In the genomic region with DNA sequence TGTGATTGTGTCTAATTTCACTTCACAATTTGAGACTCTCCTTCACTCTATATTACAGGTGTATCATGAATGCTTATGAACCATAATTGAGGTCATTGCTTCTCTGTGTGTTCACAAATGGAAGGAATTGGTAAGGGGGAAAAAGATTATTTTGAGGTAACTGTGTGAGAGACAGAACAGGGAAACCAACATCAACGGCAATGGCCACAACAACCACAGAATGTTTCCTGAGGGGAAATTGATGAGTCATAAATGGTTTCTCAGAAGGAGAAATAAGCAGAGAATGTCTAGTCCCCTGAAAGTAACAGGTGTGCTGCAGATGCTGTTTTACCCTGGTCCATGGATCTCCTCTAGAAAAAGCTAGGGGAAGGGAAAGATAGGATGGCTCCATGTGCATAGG, we compare ENCODE assay signal across 9 cellular contexts.
DNase-seq lines count a peak whose midpoint lies in the region; ATAC-seq and TF ChIP-seq lines count a peak whose summit lies in the region.
"Had no signal": no experiment of that assay in that cellular context is flagged by ENCODE, and none has a peak within 500 bp of the region (broad histone marks: within the 10 kb centered on the region; RNA-seq: fewer than 3 reads in every experiment).

No MANE protein-coding gene starts in this region.

- ATAC-seq in GM18870 (IDR thresholded peaks at IDR 0.05; ENCODE audit: unreplicated experiment) (peak; percentile 99), GM21825 (IDR thresholded peaks at IDR 0.05; ENCODE audit: unreplicated experiment) (peak; percentile 96), HG03575 (IDR thresholded peaks at IDR 0.05; ENCODE audit: extremely low read depth, insufficient number of reproducible peaks, low FRiP score, unreplicated experiment) (peak; percentile 98)

- H3K27me3 Mint-ChIP-seq in osteocyte (ENCODE audit: unreplicated experiment): peaks cover 26% of the 10 kb centered on the region

- H3K4me3 Mint-ChIP-seq in osteocyte (ENCODE audit: unreplicated experiment): no peak overlapping the region

- H3K27me3 ChIP-seq in fibroblast of lung (ENCODE audit: control insufficient read depth, insufficient read depth, low read length): no peaks in the 10 kb centered on the region

- H3K4me1 Mint-ChIP-seq in osteocyte (ENCODE audit: unreplicated experiment): peaks cover 11% of the 10 kb centered on the region

- no peaks in the 10 kb centered on the region for H3K9me3 ChIP-seq in fibroblast of lung (ENCODE audit: control insufficient read depth, insufficient read depth, low read depth, low read length)

- TF ChIP-seq CTCF in fibroblast of lung (conservative IDR thresholded peaks at IDR 0.05 in 1 of 2, IDR thresholded peaks at IDR 0.05 in 1 of 2; ENCODE audit: low read depth in 1 of 2, low read length in 2 of 2) (no peak), osteocyte (IDR thresholded peaks at IDR 0.05) (no peak)

- no peaks in the 10 kb centered on the region for H4K20me1 ChIP-seq in fibroblast of lung (ENCODE audit: control insufficient read depth, extremely low read depth, insufficient read depth, low read length)

- H3K4me2 ChIP-seq in fibroblast of lung (ENCODE audit: extremely low read depth, insufficient read depth, low read length): no peak overlapping the region

- H3K27ac Mint-ChIP-seq in osteocyte (ENCODE audit: unreplicated experiment): no peak overlapping the region

- peaks cover 3% of the 10 kb centered on the region for H3K9me3 Mint-ChIP-seq in osteocyte (ENCODE audit: unreplicated experiment)

- no peak overlapping the region for H3K4me3 ChIP-seq in fibroblast of lung (replicated peaks in 1 of 4; ENCODE audit: control extremely low read depth in 1 of 4, insufficient read depth in 1 of 4, low read depth in 3 of 4, low read length in 4 of 4)

- no peaks in the 10 kb centered on the region for H3K79me2 ChIP-seq in fibroblast of lung (ENCODE audit: control insufficient read depth, insufficient read depth, low read length)

- H3K36me3 ChIP-seq in fibroblast of lung (ENCODE audit: control insufficient read depth, insufficient read depth, low read length): no peaks in the 10 kb centered on the region

- peaks cover 3% of the 10 kb centered on the region for H3K4me1 ChIP-seq in fibroblast of lung (ENCODE audit: control insufficient read depth, extremely low read depth, insufficient read depth, low read length)

- DNase-seq in fibroblast of lung (ENCODE audit: low read depth in 2 of 2) (peak; percentile 39 to 75), kidney glomerular epithelial cell (lab: John Stamatoyannopoulos, UW) (no peak), NCI-H2171 (lab: John Stamatoyannopoulos, UW) (no peak), osteocyte (ENCODE audit: extremely low spot score, unreplicated experiment) (no peak), NCI-H1105 (lab: John Stamatoyannopoulos, UW) (no peak)
- DNase-seq: activated CD8-positive, alpha-beta memory T cell treated with anti-CD3 and anti-CD28 coated beads for 24 hours had no signal

- peaks cover 2% of the 10 kb centered on the region for H3K36me3 Mint-ChIP-seq in osteocyte (ENCODE audit: unreplicated experiment)

- no peak overlapping the region for H3K9ac ChIP-seq in fibroblast of lung (ENCODE audit: insufficient read depth, low read length)

- H3K27ac ChIP-seq in fibroblast of lung (ENCODE audit: insufficient read depth, low read length): no peak overlapping the region

- H2AFZ ChIP-seq in fibroblast of lung (ENCODE audit: low read length): no peak overlapping the region

Comparison
In these comparisons a context has a peak if more than half of its experiments do, and no peak if none do; other contexts are left out.
1. DNase-seq: peak in fibroblast of lung (2 of 2); none in kidney glomerular epithelial cell (single experiment), NCI-H2171 (single experiment), osteocyte (single experiment) and NCI-H1105 (single experiment).
2. Peak in every context shown above with its lines, with median percentiles within 50 percentile points of each other: ATAC-seq.